Comparison of ENCODE assay signal across 10 cellular contexts in the genomic region with DNA sequence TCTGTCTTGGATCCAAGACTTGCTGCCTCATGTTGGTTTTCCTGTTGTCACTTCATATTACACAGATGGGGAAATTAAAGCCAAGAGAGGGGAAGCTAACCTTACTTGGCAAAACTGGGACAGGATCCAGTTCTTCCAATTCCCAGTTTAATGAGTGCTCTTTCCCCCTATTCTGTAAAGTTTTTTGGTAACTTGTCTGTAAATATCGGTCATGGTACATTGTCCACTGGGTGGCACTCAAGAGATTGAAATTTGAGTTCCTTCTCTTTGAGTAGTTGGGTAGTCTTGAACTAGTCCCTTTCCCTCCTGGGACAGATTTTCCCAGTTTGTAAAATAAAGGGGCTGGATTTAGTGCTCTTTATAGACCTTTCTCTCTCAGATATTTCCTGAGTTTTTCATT. TPM values are rescaled to one million over a fixed set of nuclear protein-coding genes. Genes with fewer than 3 reads are reported as not detected.
DNase-seq lines count a peak whose midpoint lies in the region; ATAC-seq, FAIRE-seq and TF ChIP-seq lines count a peak whose summit lies in the region.
"Had no signal": no experiment of that assay in that cellular context is flagged by ENCODE, and none has a peak within 500 bp of the region (broad histone marks: within the 10 kb centered on the region; RNA-seq: fewer than 3 reads in every experiment).

No MANE protein-coding gene starts in this region.

- no peak for TF ChIP-seq POLR2A in HepG2 (IDR thresholded peaks at IDR 0.05; ENCODE audit: insufficient read depth in 1 of 2, low read depth in 2 of 2, low read length in 2 of 2)

- no peak overlapping the region for H3K4me3 Mint-ChIP-seq in astrocyte (ENCODE audit: unreplicated experiment)
- H3K4me3 Mint-ChIP-seq: CD4-positive, alpha-beta memory T cell had no signal

- intact Hi-C loops in HepG2 (cut with micrococcal nuclease; ENCODE audit: unreplicated experiment): no loop called here

- H3K79me2 ChIP-seq in astrocyte (ENCODE audit: insufficient read depth, low read length): no peaks in the 10 kb centered on the region
- H3K79me2 ChIP-seq in HepG2 (ENCODE audit: insufficient read depth, low read length): no peaks in the 10 kb centered on the region

- TF ChIP-seq RAD21 in HepG2 (CRISPR knock-in tag; IDR thresholded peaks at IDR 0.05): no peak

- POLR2A ChIA-PET in HepG2 (lab: Yijun Ruan, JAX): no interaction called here

- no peak for TF ChIP-seq EP300 in HepG2 (IDR thresholded peaks at IDR 0.05; ENCODE audit: low read depth in 2 of 2, low read length in 2 of 2)
- TF ChIP-seq EP300 in HepG2 (CRISPR knock-in tag; IDR thresholded peaks at IDR 0.05; ENCODE audit: borderline replicate concordance): no peak

- H3K9ac ChIP-seq in astrocyte (ENCODE audit: low read length) (no peak overlapping the region), HepG2 (ENCODE audit: insufficient read depth, low read depth, low read length) (no peak overlapping the region)

- H3K9me3 ChIP-seq in astrocyte (ENCODE audit: insufficient read depth, low read depth, low read length) (no peaks in the 10 kb centered on the region), HepG2 (ENCODE audit: low read length) (no peaks in the 10 kb centered on the region)
- no peaks in the 10 kb centered on the region for H3K9me3 ChIP-seq in effector memory CD4-positive, alpha-beta T cell (ENCODE audit: control insufficient read depth, low read length)

- no peaks in the 10 kb centered on the region for H3K36me3 ChIP-seq in astrocyte (ENCODE audit: insufficient read depth, low read length)
- no peaks in the 10 kb centered on the region for H3K36me3 ChIP-seq in HepG2 (replicated peaks in 1 of 2; ENCODE audit: control insufficient read depth in 1 of 2, insufficient read depth in 2 of 2, low read length in 2 of 2)
- H3K36me3 ChIP-seq in effector memory CD4-positive, alpha-beta T cell (ENCODE audit: control insufficient read depth, insufficient read depth, low read length): no peaks in the 10 kb centered on the region

- TF ChIP-seq CTCF in astrocyte (IDR thresholded peaks at IDR 0.05; ENCODE audit: insufficient read depth, low read depth, low read length) (peak; percentile 46), HepG2 (CRISPR knock-in tag; IDR thresholded peaks at IDR 0.05) (peak; percentile 42; the same call in 1 of the 2 replicates)

- no peaks in the 10 kb centered on the region for H3K4me1 ChIP-seq in astrocyte (ENCODE audit: insufficient read depth, low read length)
- no peaks in the 10 kb centered on the region for H3K4me1 ChIP-seq in HepG2 (ENCODE audit: insufficient read depth, low read length)
- no peaks in the 10 kb centered on the region for H3K4me1 ChIP-seq in effector memory CD4-positive, alpha-beta T cell (ENCODE audit: control insufficient read depth, insufficient read depth, low read length, poor library complexity, severe bottlenecking)

- no peak overlapping the region for H3K4me3 ChIP-seq in astrocyte (ENCODE audit: insufficient read depth, low read depth, low read length)
- H3K4me3 ChIP-seq in HepG2 (replicated peaks in 1 of 3; ENCODE audit: insufficient read depth in 1 of 3, low read depth in 2 of 3, low read length in 3 of 3): no peak overlapping the region
- H3K4me3 ChIP-seq in effector memory CD4-positive, alpha-beta T cell (ENCODE audit: insufficient read depth, low read depth, low read length, poor library complexity, severe bottlenecking): no peak overlapping the region
- H3K4me3 ChIP-seq: skin epidermis had no signal

- H4K20me1 ChIP-seq in astrocyte (ENCODE audit: insufficient read depth, low read length) (no peaks in the 10 kb centered on the region), HepG2 (ENCODE audit: insufficient read depth, low read length) (no peaks in the 10 kb centered on the region)

- H3K4me1 Mint-ChIP-seq in astrocyte (ENCODE audit: low read depth, unreplicated experiment): no peaks in the 10 kb centered on the region

- no peak; the same call in 2 of the 3 replicates for ATAC-seq in HepG2

- 22% methylated on average over 1 of the region's 1 CpG for WGBS in HepG2 (ENCODE audit: low lambda C conversion rate)

- H3K27me3 ChIP-seq in astrocyte (ENCODE audit: insufficient read depth, low read length) (no peaks in the 10 kb centered on the region), HepG2 (ENCODE audit: control insufficient read depth in 1 of 2, insufficient read depth in 2 of 2, low read length in 2 of 2) (no peaks in the 10 kb centered on the region)
- no peaks in the 10 kb centered on the region for H3K27me3 ChIP-seq in effector memory CD4-positive, alpha-beta T cell (replicated peaks; ENCODE audit: control insufficient read depth, insufficient read depth, low read length, poor library complexity, severe bottlenecking)

- H2AFZ ChIP-seq in astrocyte (ENCODE audit: low read depth, low read length) (no peak overlapping the region), HepG2 (ENCODE audit: low read length) (no peak overlapping the region)

- in situ Hi-C loops in HepG2 (cut with HindIII; ENCODE audit: extremely low pct_ligation_motif_present, low pct_unique_long_range_greater_than_20kb): loop anchor here (25.0 kb wide), 3 partner anchors 412 to 737 kb away; partner anchors contain the start of genes MAMLD1 and MTMR1

- H3K27me3 Mint-ChIP-seq in astrocyte (ENCODE audit: low read depth, unreplicated experiment): no peaks in the 10 kb centered on the region
- H3K27me3 Mint-ChIP-seq: CD4-positive, alpha-beta memory T cell had no signal

- H3K27ac Mint-ChIP-seq in astrocyte (ENCODE audit: unreplicated experiment): no peak overlapping the region

- CTCF ChIA-PET in HepG2 (lab: Yijun Ruan, JAX; ENCODE audit: low intra/inter-chr PET ratio, low total read pairs): no interaction called here

- no TSS peak for BruUV-seq in HepG2 (replicated peaks; lab: Mats Ljungman, UMichigan)

- peak; percentile 78 for FAIRE-seq in astrocyte (lab: Jason Lieb, UNC)
- FAIRE-seq in HepG2 (lab: Jason Lieb, UNC): peak; percentile 70

- H3K36me3 Mint-ChIP-seq in astrocyte (ENCODE audit: low read depth, unreplicated experiment): peaks cover 12% of the 10 kb centered on the region

- peak; percentile 1 to 47 for DNase-seq in NCI-H524 (lab: John Stamatoyannopoulos, UW)
- DNase-seq in NCI-H524 treated with DMSO at 0.1 percent for 48 hours (lab: John Stamatoyannopoulos, UW): no peak
- peak; percentile 72 for DNase-seq in M059J (ENCODE audit: low read depth)
- peak; percentile 20 for DNase-seq in astrocyte (ENCODE audit: low read depth)
- DNase-seq in HepG2 (ENCODE audit: low spot score): peak; percentile 16
- no peak for DNase-seq in activated effector memory CD4-positive, alpha-beta T cell treated with anti-CD3 and anti-CD28 coated beads, Interleukin-2, amount 50 U/mL, for 16 hours
- DNase-seq in activated CD8-positive, alpha-beta memory T cell treated with anti-CD3 and anti-CD28 coated beads for 24 hours: no peak
- no peak for DNase-seq in effector memory CD4-positive, alpha-beta T cell

- H3K27ac ChIP-seq in astrocyte (ENCODE audit: low read depth, low read length) (no peak overlapping the region), HepG2 (ENCODE audit: extremely low read length, insufficient read depth, low read length) (no peak overlapping the region)
- H3K27ac ChIP-seq in effector memory CD4-positive, alpha-beta T cell (ENCODE audit: insufficient read depth, low read length, poor library complexity, severe bottlenecking): no peak overlapping the region

- no peak overlapping the region for H3K4me2 ChIP-seq in astrocyte (ENCODE audit: low read length)
- H3K4me2 ChIP-seq in HepG2 (ENCODE audit: low read depth, low read length): no peak overlapping the region

- peaks cover 3% of the 10 kb centered on the region for H3K9me3 Mint-ChIP-seq in astrocyte (ENCODE audit: unreplicated experiment)
- H3K9me3 Mint-ChIP-seq: CD4-positive, alpha-beta memory T cell had no signal

RNA-seq across cellular contexts. Expression of gene EOLA2, which starts 12.4 kb away (rescaled TPM):
- 20.9 and 42.1 TPM in 2 replicates for total RNA-seq in M059J (2014; rRNA removed; shearing (Covaris generic))
- total RNA-seq in astrocyte (36.4 and 42.4 TPM in 2 replicates), HepG2 (2016; rRNA removed; fragmentation: Illumina TruSeq; extraction: Trizol) (22.0 and 29.0 TPM in 2 replicates)
- 13.4 and 21.7 TPM in 2 replicates for total RNA-seq in HepG2 (2016; cell fraction: cytosol; rRNA removed; fragmentation: Illumina TruSeq; extraction: Trizol; ENCODE audit: low read depth)
- 20.4 and 27.4 TPM in 2 replicates for total RNA-seq in HepG2 (2016; cell fraction: insoluble cytoplasmic fraction; rRNA removed; fragmentation: Illumina TruSeq; extraction: Trizol)
- total RNA-seq in HepG2 (2016; cell fraction: membrane; rRNA removed; fragmentation: Illumina TruSeq; extraction: Trizol): 28.1 and 36.4 TPM in 2 replicates
- total RNA-seq in HepG2 (2016; cell fraction: nucleus; rRNA removed; fragmentation: Illumina TruSeq; extraction: Trizol): 14.2 and 19.6 TPM in 2 replicates
- 20.4 and 23.8 TPM in 2 replicates for polyA plus RNA-seq in HepG2 (2011; rRNA removed)
- polyA plus RNA-seq in HepG2 (2011; cell fraction: cytosol; rRNA removed): 20.3 and 22.5 TPM in 2 replicates
- 38.1 and 38.2 TPM in 2 replicates for polyA plus RNA-seq in HepG2 (2011; cell fraction: nucleus; rRNA removed)
- polyA plus RNA-seq in HepG2 (2012): 16.4 and 17.4 TPM in 2 replicates
- 20.1 and 29.1 TPM in 2 replicates for polyA plus RNA-seq in HepG2 (2016; cell fraction: cytosol; fragmentation: Illumina TruSeq; extraction: Trizol; ENCODE audit: low read depth)
- 32.3 and 36.8 TPM in 2 replicates for polyA plus RNA-seq in HepG2 (2016; cell fraction: insoluble cytoplasmic fraction; fragmentation: Illumina TruSeq; extraction: Trizol; ENCODE audit: low read depth)
- 23.6 and 37.1 TPM in 2 replicates for polyA plus RNA-seq in HepG2 (2016; cell fraction: membrane; fragmentation: Illumina TruSeq; extraction: Trizol; ENCODE audit: low read depth)
- polyA plus RNA-seq in HepG2 (2016; cell fraction: nucleus; fragmentation: Illumina TruSeq; extraction: Trizol; ENCODE audit: insufficient read depth, low read depth): 30.4 and 33.6 TPM in 2 replicates
- polyA minus RNA-seq in HepG2 (2011; rRNA and poly(A)+ RNA removed; ENCODE audit: low replicate concordance): 18.8 and 29.4 TPM in 2 replicates
- 5.5 and 6.6 TPM in 2 replicates for polyA minus RNA-seq in HepG2 (2011; cell fraction: cytosol; rRNA and poly(A)+ RNA removed)
- polyA minus RNA-seq in HepG2 (2011; cell fraction: nucleus; rRNA and poly(A)+ RNA removed): 18.6 and 19.8 TPM in 2 replicates

RNA-seq across cellular contexts. Expression of gene HSFX4, which starts 21.3 kb away (rescaled TPM):
- not detected in 2 replicates for total RNA-seq in M059J (2014; rRNA removed; shearing (Covaris generic))
- total RNA-seq in astrocyte: not detected in 2 replicates
- not detected in 2 replicates for total RNA-seq in HepG2 (2016; rRNA removed; fragmentation: Illumina TruSeq; extraction: Trizol)
- not detected in 2 replicates for total RNA-seq in HepG2 (2016; cell fraction: cytosol; rRNA removed; fragmentation: Illumina TruSeq; extraction: Trizol; ENCODE audit: low read depth)
- not detected in 2 replicates for total RNA-seq in HepG2 (2016; cell fraction: insoluble cytoplasmic fraction; rRNA removed; fragmentation: Illumina TruSeq; extraction: Trizol)
- total RNA-seq in HepG2 (2016; cell fraction: membrane; rRNA removed; fragmentation: Illumina TruSeq; extraction: Trizol): not detected in 2 replicates
- not detected in 2 replicates for total RNA-seq in HepG2 (2016; cell fraction: nucleus; rRNA removed; fragmentation: Illumina TruSeq; extraction: Trizol)
- not detected in 2 replicates for polyA plus RNA-seq in HepG2 (2011; rRNA removed)
- not detected in 2 replicates for polyA plus RNA-seq in HepG2 (2011; cell fraction: cytosol; rRNA removed)
- not detected in 2 replicates for polyA plus RNA-seq in HepG2 (2011; cell fraction: nucleus; rRNA removed)
- polyA plus RNA-seq in HepG2 (2012): 0.17 TPM in 1 of 2 replicates, not detected in the other
- polyA plus RNA-seq in HepG2 (2016; cell fraction: cytosol; fragmentation: Illumina TruSeq; extraction: Trizol; ENCODE audit: low read depth): not detected in 2 replicates
- not detected in 2 replicates for polyA plus RNA-seq in HepG2 (2016; cell fraction: insoluble cytoplasmic fraction; fragmentation: Illumina TruSeq; extraction: Trizol; ENCODE audit: low read depth)
- not detected in 2 replicates for polyA plus RNA-seq in HepG2 (2016; cell fraction: membrane; fragmentation: Illumina TruSeq; extraction: Trizol; ENCODE audit: low read depth)
- not detected in 2 replicates for polyA plus RNA-seq in HepG2 (2016; cell fraction: nucleus; fragmentation: Illumina TruSeq; extraction: Trizol; ENCODE audit: insufficient read depth, low read depth)
- not detected in 2 replicates for polyA minus RNA-seq in HepG2 (2011; rRNA and poly(A)+ RNA removed; ENCODE audit: low replicate concordance)
- polyA minus RNA-seq in HepG2 (2011; cell fraction: cytosol; rRNA and poly(A)+ RNA removed): not detected in 2 replicates
- polyA minus RNA-seq in HepG2 (2011; cell fraction: nucleus; rRNA and poly(A)+ RNA removed): not detected in 2 replicates
- total RNA-seq: CD4-positive, alpha-beta memory T cell had no signal
- polyA plus RNA-seq: CD4-positive, alpha-beta memory T cell had no signal

Comparison
In these comparisons a context has a peak if more than half of its experiments do, and no peak if none do; other contexts are left out.
1. DNase-seq: peak in NCI-H524 (2 of 2), M059J (single experiment), astrocyte (single experiment) and HepG2 (single experiment); none in NCI-H524 treated with DMSO at 0.1 percent for 48 hours (single experiment), activated effector memory CD4-positive, alpha-beta T cell treated with anti-CD3 and anti-CD28 coated beads, Interleukin-2, amount 50 U/mL, for 16 hours (single experiment), activated CD8-positive, alpha-beta memory T cell treated with anti-CD3 and anti-CD28 coated beads for 24 hours (single experiment) and effector memory CD4-positive, alpha-beta T cell (0 of 3).